ENCODE assay signal across 14 cellular contexts in the genomic region with DNA sequence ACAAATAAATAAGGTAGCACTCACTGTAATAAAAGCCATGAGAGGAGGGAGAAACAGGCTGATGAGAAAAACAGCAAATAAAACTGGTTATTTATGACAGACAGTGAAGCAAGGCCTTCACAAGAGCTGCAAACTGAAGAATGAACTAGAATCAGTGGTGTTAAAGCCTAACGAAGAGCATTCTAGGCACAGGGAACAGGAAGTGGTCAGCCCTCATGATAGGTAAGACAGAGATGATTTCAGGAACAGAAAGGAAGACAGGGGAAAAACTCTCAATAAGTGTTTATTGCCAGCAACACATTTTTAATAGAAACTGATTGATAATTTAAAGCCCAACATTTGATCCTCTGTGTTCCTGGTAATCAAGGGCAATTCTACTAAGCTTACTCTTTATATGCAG.
A peak's percentile ranks its signal among the peaks of the same experiment; 100 is the strongest.
DNase-seq lines count a peak whose midpoint lies in the region; ATAC-seq, FAIRE-seq and TF ChIP-seq lines count a peak whose summit lies in the region.
"Had no signal": no experiment of that assay in that cellular context is flagged by ENCODE, and none has a peak within 500 bp of the region (broad histone marks: within the 10 kb centered on the region; RNA-seq: fewer than 3 reads in every experiment).

No MANE protein-coding gene starts in this region.

- no peaks in the 10 kb centered on the region for H3K27me3 ChIP-seq in OCI-LY3 (ENCODE audit: low read depth, low read length)
- H3K27me3 ChIP-seq in thyroid gland = no peaks in the 10 kb centered on the region
- H3K27me3 ChIP-seq: neutrophil, testis had no signal

- no peak for TF ChIP-seq POLR2A in thyroid gland (IDR thresholded peaks at IDR 0.05)

- no peak for DNase-seq in NCI-H2171 treated with DMSO at 0.1 percent for 48 hours (lab: John Stamatoyannopoulos, UW)
- no peak for DNase-seq in thyroid gland
- no peak for DNase-seq in activated CD4-positive, alpha-beta T cell treated with anti-CD3 and anti-CD28 coated beads for 1 hour
- no peak for DNase-seq in kidney
- DNase-seq: C1 segment of cervical spinal cord, lower lobe of right lung, SHP77 treated with DMSO at 0.1 percent for 48 hours, testis had no signal

- TF ChIP-seq CTCF in OCI-LY3 (IDR thresholded peaks at IDR 0.05; ENCODE audit: low read depth, low read length) = no peak
- no peak for TF ChIP-seq CTCF in thyroid gland (IDR thresholded peaks at IDR 0.05)
- no peak for TF ChIP-seq CTCF in kidney (IDR thresholded peaks at IDR 0.05; ENCODE audit: borderline replicate concordance, extremely low read depth, insufficient read depth)

- H3K9me3 ChIP-seq in OCI-LY3 (ENCODE audit: insufficient read depth, low read length) = no peaks in the 10 kb centered on the region
- H3K9me3 ChIP-seq in thyroid gland = no peaks in the 10 kb centered on the region
- no peaks in the 10 kb centered on the region for H3K9me3 ChIP-seq in kidney (ENCODE audit: control insufficient read depth in 1 of 2, low read length in 2 of 2)
- H3K9me3 ChIP-seq: lower lobe of right lung, neutrophil, testis had no signal

- H3K27ac ChIP-seq in OCI-LY3 (ENCODE audit: low read length) (no peak overlapping the region), thyroid gland (no peak overlapping the region), kidney (ENCODE audit: low read depth in 2 of 2, low read length in 2 of 2) (no peak overlapping the region)
- H3K27ac ChIP-seq: lower lobe of right lung, neutrophil, testis had no signal

- no peak for FAIRE-seq in kidney (lab: Jason Lieb, UNC)
- FAIRE-seq: TTC549 had no signal

- peaks cover 13% of the 10 kb centered on the region for H3K4me1 ChIP-seq in OCI-LY3 (ENCODE audit: low read length)
- H3K4me1 ChIP-seq in thyroid gland = no peaks in the 10 kb centered on the region
- no peaks in the 10 kb centered on the region for H3K4me1 ChIP-seq in kidney (ENCODE audit: control insufficient read depth in 1 of 2, insufficient read depth in 1 of 2, low read depth in 1 of 2, low read length in 2 of 2)
- H3K4me1 ChIP-seq: lower lobe of right lung, testis had no signal

- H3K4me3 ChIP-seq in OCI-LY3 (ENCODE audit: low read length) = no peak overlapping the region
- no peak overlapping the region for H3K4me3 ChIP-seq in thyroid gland (replicated peaks in 1 of 3)
- no peak overlapping the region for H3K4me3 ChIP-seq in kidney (ENCODE audit: low read length in 2 of 2)
- H3K4me3 ChIP-seq: lower lobe of right lung, testis had no signal

- WGBS in thyroid gland, 2 donors = 66 to 79% methylated on average over 1 of the region's 1 CpG

- no peaks in the 10 kb centered on the region for H3K36me3 ChIP-seq in OCI-LY3 (replicated peaks; ENCODE audit: low read depth, low read length)
- no peaks in the 10 kb centered on the region for H3K36me3 ChIP-seq in thyroid gland
- H3K36me3 ChIP-seq in kidney (ENCODE audit: control insufficient read depth in 1 of 2, insufficient read depth in 2 of 2, low read length in 2 of 2) = no peaks in the 10 kb centered on the region
- H3K36me3 ChIP-seq: lower lobe of right lung, neutrophil had no signal

- H2AFZ ChIP-seq in OCI-LY3 (ENCODE audit: low read depth, low read length) = no peak overlapping the region

- intact Hi-C loops in thyroid gland (cut with DNase I) (no loop called here), kidney (cut with DNase I) (no loop called here)

- no peaks in the 10 kb centered on the region for H3K79me2 ChIP-seq in OCI-LY3 (ENCODE audit: low read length)

- ATAC-seq in GM18870 (IDR thresholded peaks at IDR 0.05; ENCODE audit: unreplicated experiment) (peak; percentile 75), GM21717 (IDR thresholded peaks at IDR 0.05; ENCODE audit: unreplicated experiment) (peak; percentile 69), HG03097 (IDR thresholded peaks at IDR 0.05; ENCODE audit: low FRiP score, unreplicated experiment) (peak; percentile 70)
- ATAC-seq: lower lobe of right lung had no signal

- peak overlapping the region; percentile 23 for H3K4me2 ChIP-seq in OCI-LY3 (ENCODE audit: low read length)

- no peaks in the 10 kb centered on the region for H4K20me1 ChIP-seq in OCI-LY3 (ENCODE audit: insufficient read depth, low read length)

- H3K9ac ChIP-seq in OCI-LY3 (ENCODE audit: low read length) = no peak overlapping the region
- no peak overlapping the region for H3K9ac ChIP-seq in kidney (ENCODE audit: low read length in 2 of 2)
